In the genomic region with DNA sequence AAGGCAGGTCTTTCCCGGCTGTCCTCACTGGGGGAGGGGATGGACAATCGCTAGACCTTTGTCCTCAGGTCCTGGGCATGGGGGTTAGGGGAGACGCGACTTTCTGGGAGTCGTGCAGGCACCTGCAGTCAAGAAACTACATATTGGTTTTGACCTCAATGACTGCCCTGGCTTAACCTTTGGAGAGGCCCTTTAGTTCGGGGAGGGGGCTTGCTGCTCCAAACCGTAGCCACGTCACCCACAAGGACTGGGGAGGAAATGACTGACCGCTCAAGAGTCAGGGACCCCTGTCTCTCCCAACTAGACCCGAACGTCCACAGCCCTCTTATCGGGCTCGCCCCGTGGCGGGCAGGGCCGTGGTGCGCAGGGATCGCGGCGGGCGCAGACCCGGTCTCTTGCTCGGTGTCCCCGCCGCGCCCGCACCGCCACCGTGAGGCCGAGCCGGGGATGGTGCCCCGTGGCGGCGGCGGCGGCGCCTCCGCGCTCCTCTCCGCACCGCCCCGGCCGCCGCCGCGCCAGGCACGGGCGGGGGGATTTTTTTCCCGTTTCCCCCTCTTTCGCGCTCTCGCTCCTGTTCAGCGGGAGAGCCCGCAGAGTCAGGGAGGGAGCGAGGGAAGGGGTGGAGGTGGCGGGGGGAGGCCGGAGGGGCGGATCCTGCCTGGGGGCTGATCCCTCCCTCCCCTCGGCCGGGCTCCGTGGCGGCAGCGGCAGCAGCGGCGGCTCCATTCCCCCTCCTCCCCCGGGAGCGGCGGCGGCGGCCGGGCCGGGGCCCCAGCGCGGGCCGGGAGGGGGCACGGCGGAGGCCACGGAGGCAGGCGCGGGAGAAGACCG, we compare ENCODE assay signal across 8 cellular contexts. TPM values are rescaled to one million over a fixed set of nuclear protein-coding genes. Genes with fewer than 3 reads are reported as not detected.
DNase-seq lines count a peak whose midpoint lies in the region; ATAC-seq lines count a peak whose summit lies in the region.

A gene (plus strand): TSS at position 696 of the 831 bp plus-strand sequence. CDS start 3,579 bp downstream, outside the sequence.

- peak within 1 kb of the TSS; percentile 83 to 95 (median 88) for H3K4me2 ChIP-seq in BLaER1 treated with 17β-estradiol and CSF1 and Interleukin-3, amounts not matched to agents 10 nM and 100 nM

- peaks cover 14 to 36% (median 23%) of the 10 kb centered on the region in 10 experiments for H3K4me1 ChIP-seq in BLaER1 treated with 17β-estradiol and CSF1 and Interleukin-3, amounts not matched to agents 10 nM and 100 nM
- peaks cover 4% of the 10 kb centered on the region for H3K4me1 ChIP-seq in mesodermal cell (ENCODE audit: control insufficient read depth, insufficient read depth, low read length, poor library complexity, severe bottlenecking)

- peaks cover under 1 to 36% (median 33%) of the 10 kb centered on the region in 11 experiments; a peak in 20 of 22 replicates for H3K9me3 ChIP-seq in BLaER1 treated with 17β-estradiol and CSF1 and Interleukin-3, amounts not matched to agents 10 nM and 100 nM (replicated peaks in 1 of 11)
- H3K9me3 ChIP-seq in mesodermal cell (ENCODE audit: control insufficient read depth, low read length): peaks cover 3% of the 10 kb centered on the region

- peak within 1 kb of the TSS; percentile 70 to 88 (median 78) for H3K4me3 ChIP-seq in BLaER1 treated with 17β-estradiol and CSF1 and Interleukin-3, amounts not matched to agents 10 nM and 100 nM
- H3K4me3 ChIP-seq in mesodermal cell (ENCODE audit: extremely low read depth, insufficient read depth, low read length, poor library complexity, severe bottlenecking): peak within 1 kb of the TSS; percentile 70

- DNase-seq in HPDE6-E6E7 (ENCODE audit: extremely low spot score): peak; percentile 68
- peak; percentile 67 for DNase-seq in NOMO-1 treated with DMSO at 0.1 percent for 48 hours (lab: John Stamatoyannopoulos, UW; ENCODE audit: unreplicated experiment)
- peak; percentile 27 for DNase-seq in activated CD8-positive, alpha-beta memory T cell treated with anti-CD3 and anti-CD28 coated beads, Interleukin-2, amount 50 U/mL, for 1 hour (ENCODE audit: extremely low read depth)
- peak; percentile 42 for DNase-seq in stimulated activated CD8-positive, alpha-beta memory T cell treated with anti-CD3 and anti-CD28 coated beads, Interleukin-15, amount 100 ng/mL, for 1 hour (ENCODE audit: low read depth)

- peaks cover 0 to 23% (median 0%) of the 10 kb centered on the region in 11 experiments; a peak in 1 of 22 replicates for H4K20me1 ChIP-seq in BLaER1 treated with 17β-estradiol and CSF1 and Interleukin-3, amounts not matched to agents 10 nM and 100 nM

- no peaks in the 10 kb centered on the region for H3K27me3 ChIP-seq in BLaER1 treated with 17β-estradiol and CSF1 and Interleukin-3, amounts not matched to agents 10 nM and 100 nM

- peak within 1 kb of the TSS; percentile 90 to 98 (median 94) for H3K27ac ChIP-seq in BLaER1 treated with 17β-estradiol and CSF1 and Interleukin-3, amounts not matched to agents 10 nM and 100 nM
- peak within 1 kb of the TSS; percentile 98 for H3K27ac ChIP-seq in mesodermal cell (ENCODE audit: low read depth, low read length, severe bottlenecking)

- WGBS in mesodermal cell (ENCODE audit: insufficient coverage in 2 of 2), 2 experiments: 0 to 1% methylated on average over 27 to 41 of the region's 81 CpGs

- ATAC-seq in GM19372 (IDR thresholded peaks at IDR 0.05; ENCODE audit: low read depth, unreplicated experiment): peak; percentile 46

- in situ Hi-C loops in endometrial microvascular endothelial cells (cut with HindIII; ENCODE audit: inconsistent ontology term, low pct_unique_long_range_greater_than_20kb, low sequenced_read_pairs): no loop called here

- peak within 1 kb of the TSS; percentile 94 to 98 (median 96) for H3K9ac ChIP-seq in BLaER1 treated with 17β-estradiol and CSF1 and Interleukin-3, amounts not matched to agents 10 nM and 100 nM

- H3K36me3 ChIP-seq in BLaER1 treated with 17β-estradiol and CSF1 and Interleukin-3, amounts not matched to agents 10 nM and 100 nM: peaks cover 19 to 36% (median 31%) of the 10 kb centered on the region in 11 experiments
- H3K36me3 ChIP-seq in mesodermal cell (ENCODE audit: control insufficient read depth, insufficient read depth, low read length): peaks cover 37% of the 10 kb centered on the region

RNA-seq across cellular contexts. Expression of the gene that starts here (rescaled TPM):
- total RNA-seq in endometrial microvascular endothelial cells (ENCODE audit: inconsistent ontology term): 10.9 TPM
- 29.0 TPM for polyA plus RNA-seq in mesodermal cell (2013, experiment 1 of 2)
- 23.9 TPM for polyA plus RNA-seq in mesodermal cell (2013, experiment 2 of 2)

Comparison
In these comparisons a context has a peak if more than half of its experiments do, and no peak if none do; other contexts are left out.
1. Peak in every context shown above with its lines: DNase-seq, ATAC-seq, H3K4me3 ChIP-seq and H3K27ac ChIP-seq.